Comparison of ENCODE assay signal across 11 cellular contexts in genomic region chr3:23830869-23831484, GRCh38. TPM values are rescaled to one million over a fixed set of nuclear protein-coding genes. Genes with fewer than 3 reads are reported as not detected.
DNase-seq lines count a peak whose midpoint lies in the region; ATAC-seq and TF ChIP-seq lines count a peak whose summit lies in the region.
"Had no signal": no experiment of that assay in that cellular context is flagged by ENCODE, and none has a peak within 500 bp of the region (broad histone marks: within the 10 kb centered on the region; RNA-seq: fewer than 3 reads in every experiment).

No MANE protein-coding gene starts in this region.

- H3K9me2 ChIP-seq in hepatocyte (replicated peaks; ENCODE audit: insufficient read depth), result no peaks in the 10 kb centered on the region

- H3K4me3 ChIP-seq in GM12864 (ENCODE audit: low read depth, low read length) (no peak overlapping the region), hepatocyte (no peak overlapping the region), osteoblast (ENCODE audit: insufficient read depth, low read length) (no peak overlapping the region)
- H3K4me3 ChIP-seq: smooth muscle cell had no signal

- H3K36me3 Mint-ChIP-seq in activated naive CD8-positive, alpha-beta T cell treated with anti-CD3 and anti-CD28 coated beads for 36 hours, result peaks cover 9% of the 10 kb centered on the region

- H3K27ac ChIP-seq in hepatocyte (no peak overlapping the region), osteoblast (ENCODE audit: low read depth, low read length) (no peak overlapping the region)

- H3K27me3 Mint-ChIP-seq in activated naive CD8-positive, alpha-beta T cell treated with anti-CD3 and anti-CD28 coated beads for 36 hours, result no peaks in the 10 kb centered on the region

- no peak overlapping the region for H2AFZ ChIP-seq in hepatocyte
- no peak overlapping the region for H2AFZ ChIP-seq in osteoblast (ENCODE audit: low read length)

- 96% methylated on average over 5 of the region's 5 CpGs for WGBS in hepatocyte (ENCODE audit: low lambda C conversion rate, missing lambda C conversion rate)

- TF ChIP-seq CTCF in GM12864 (IDR thresholded peaks at IDR 0.05; ENCODE audit: low read depth, low read length, missing control alignments) (no peak), hepatocyte (IDR thresholded peaks at IDR 0.05; ENCODE audit: poor library complexity) (no peak), osteoblast (IDR thresholded peaks at IDR 0.05; ENCODE audit: extremely low read depth, low read depth, low read length) (no peak)

- peak; percentile 68 for DNase-seq in GM12864 (ENCODE audit: low read depth)
- DNase-seq in activated naive CD8-positive, alpha-beta T cell treated with anti-CD3 and anti-CD28 coated beads for 36 hours, result no peak
- no peak for DNase-seq in hepatocyte (ENCODE audit: low spot score)
- no peak for DNase-seq in osteoblast (ENCODE audit: insufficient read length, low spot score, missing footprints)
- DNase-seq in H4 (ENCODE audit: low spot score), result no peak
- no peak for DNase-seq in DMS114 treated with DMSO at 0.1 percent for 48 hours (lab: John Stamatoyannopoulos, UW; ENCODE audit: unreplicated experiment)
- DNase-seq: DMS79 treated with DMSO at 0.1 percent for 48 hours had no signal

- H3K9me3 ChIP-seq in hepatocyte (ENCODE audit: low read depth), result no peaks in the 10 kb centered on the region
- no peaks in the 10 kb centered on the region for H3K9me3 ChIP-seq in osteoblast (ENCODE audit: low read depth, low read length)

- H4K20me1 ChIP-seq in hepatocyte (ENCODE audit: insufficient read depth, poor library complexity, severe bottlenecking) (peaks cover 50% of the 10 kb centered on the region), osteoblast (ENCODE audit: insufficient read depth, low read length) (peaks cover 26% of the 10 kb centered on the region)

- H3K27me3 ChIP-seq in hepatocyte (no peaks in the 10 kb centered on the region), osteoblast (ENCODE audit: insufficient read depth, low read length) (no peaks in the 10 kb centered on the region)

- H3K36me3 ChIP-seq in hepatocyte (replicated peaks; ENCODE audit: insufficient read depth, low read depth) (no peaks in the 10 kb centered on the region), osteoblast (ENCODE audit: insufficient read depth, low read length) (no peaks in the 10 kb centered on the region)

- peak overlapping the region; percentile 23 for H3K27ac Mint-ChIP-seq in activated naive CD8-positive, alpha-beta T cell treated with anti-CD3 and anti-CD28 coated beads for 36 hours
- H3K27ac Mint-ChIP-seq: T-helper 1 cell treated with Interleukin-12 subunit alpha and Interleukin-12 subunit beta and Interleukin-4 antibody, amounts not matched to agents 30 μg/mL and 1 μg/mL, for 36 hours had no signal

- H3K9me3 Mint-ChIP-seq in activated naive CD8-positive, alpha-beta T cell treated with anti-CD3 and anti-CD28 coated beads for 36 hours, result no peaks in the 10 kb centered on the region
- H3K9me3 Mint-ChIP-seq: T-helper 1 cell treated with Interleukin-12 subunit alpha and Interleukin-12 subunit beta and Interleukin-4 antibody, amounts not matched to agents 30 μg/mL and 1 μg/mL, for 36 hours had no signal

- ATAC-seq in GM19455 (IDR thresholded peaks at IDR 0.05; ENCODE audit: unreplicated experiment), result peak; percentile 87
- peak; percentile 75 for ATAC-seq in HG03064 (IDR thresholded peaks at IDR 0.05; ENCODE audit: low read depth, unreplicated experiment)

- H3K4me3 Mint-ChIP-seq in activated naive CD8-positive, alpha-beta T cell treated with anti-CD3 and anti-CD28 coated beads for 36 hours, result no peak overlapping the region
- H3K4me3 Mint-ChIP-seq: T-helper 1 cell treated with Interleukin-12 subunit alpha and Interleukin-12 subunit beta and Interleukin-4 antibody, amounts not matched to agents 30 μg/mL and 1 μg/mL, for 36 hours had no signal

- no peak overlapping the region for H3K4me2 ChIP-seq in hepatocyte
- H3K4me2 ChIP-seq in osteoblast (ENCODE audit: insufficient read depth, low read length), result no peak overlapping the region
- H3K4me2 ChIP-seq: smooth muscle cell had no signal

- H3K4me1 Mint-ChIP-seq in activated naive CD8-positive, alpha-beta T cell treated with anti-CD3 and anti-CD28 coated beads for 36 hours, result peaks cover 48% of the 10 kb centered on the region

- H3K79me2 ChIP-seq in hepatocyte, result peaks cover 93% of the 10 kb centered on the region
- peaks cover 27% of the 10 kb centered on the region for H3K79me2 ChIP-seq in osteoblast (ENCODE audit: insufficient read depth, low read length)

- H3K4me1 ChIP-seq in hepatocyte (ENCODE audit: insufficient read depth) (peaks cover 5% of the 10 kb centered on the region), osteoblast (ENCODE audit: insufficient read depth, low read length) (no peaks in the 10 kb centered on the region)

RNA-seq across cellular contexts. Expression of gene UBE2E1, which starts 25.2 kb away (rescaled TPM):
- total RNA-seq in activated naive CD8-positive, alpha-beta T cell treated with anti-CD3 and anti-CD28 coated beads for 36 hours, result 10 to 100 TPM; 73.9 to 74.9 TPM
- total RNA-seq in hepatocyte, result 174 and 179 TPM in 2 replicates
- polyA plus RNA-seq in hepatocyte, result 13.9 and 20.8 TPM in 2 replicates
- total RNA-seq in osteoblast, result 89.0 and 98.1 TPM in 2 replicates
- 62.5 and 81.4 TPM in 2 replicates for total RNA-seq in H4 (2014; rRNA removed; shearing (Covaris generic))
